In genomic region chr16:21301168-21301894, GRCh38 we compare ENCODE assay signal across 8 cellular contexts. TPM values are rescaled to one million over a fixed set of nuclear protein-coding genes. Genes with fewer than 3 reads are reported as not detected.
DNase-seq lines count a peak whose midpoint lies in the region; ATAC-seq, FAIRE-seq and TF ChIP-seq lines count a peak whose summit lies in the region.

No MANE protein-coding gene starts in this region.

- peak; percentile 18; the same call in 1 of the 2 replicates for TF ChIP-seq POLR2A in H54 (IDR thresholded peaks at IDR 0.05; ENCODE audit: low read depth, low read length)

- H3K9me3 ChIP-seq in ascending aorta: no peaks in the 10 kb centered on the region

- no peaks in the 10 kb centered on the region for H3K36me3 ChIP-seq in ascending aorta

- intact Hi-C loops in ascending aorta (cut with DNase I) (loop anchor here (2.0 kb wide), 3 partner anchors 19 to 495 kb away; partner anchors contain the start of genes ERI2 and REXO5), sciatic nerve (cut with DNase I) (no loop called here)

- no peaks in the 10 kb centered on the region for H3K27me3 ChIP-seq in ascending aorta

- peak overlapping the region; percentile 72 to 79 for H3K4me3 ChIP-seq in ascending aorta

- peak; percentile 92 for FAIRE-seq in H54 (lab: Jason Lieb, UNC)

- TF ChIP-seq CTCF in GM10248 (IDR thresholded peaks at IDR 0.05; ENCODE audit: control extremely low read depth, extremely low read depth, low read depth, missing control alignments): no peak
- peak; percentile 51 for TF ChIP-seq CTCF in LNCAP (IDR thresholded peaks at IDR 0.05)
- peak in 2 of 3 experiments; percentile 35 to 44 for TF ChIP-seq CTCF in ascending aorta (IDR thresholded peaks at IDR 0.05)

- H3K4me1 ChIP-seq in ascending aorta: peaks cover 0 to 4% of the 10 kb centered on the region in 2 donors

- DNase-seq in GM10248 (ENCODE audit: extremely low spot score) (peak; percentile 82), H54 (ENCODE audit: insufficient read length, low spot score) (peak; percentile 62), SHP77 (lab: John Stamatoyannopoulos, UW) (peak; percentile 69 to 77), ascending aorta (ENCODE audit: low spot score in 2 of 2) (peak; percentile 10 to 84), hepatic stellate cell (ENCODE audit: low spot score) (peak; percentile 74), sciatic nerve (ENCODE audit: low spot score) (peak; percentile 71)

- peak overlapping the region; percentile 82 to 83 for H3K27ac ChIP-seq in ascending aorta

- CTCF ChIA-PET in GM10248 (lab: Yijun Ruan, JAX): interaction anchor here (0.6 to 2.1 kb wide), 15 partner anchors 10 to 144 kb away, joined by 3 to 16 read pairs (median 3); partner anchors contain the start of gene LDAF1

- ATAC-seq in sciatic nerve (peak; percentile 76), HG03469 (IDR thresholded peaks at IDR 0.05; ENCODE audit: unreplicated experiment) (no peak)

- POLR2A ChIA-PET in GM10248 (lab: Yijun Ruan, JAX): no interaction called here

RNA-seq across cellular contexts. Expression of gene CRYM, which starts 23.2 kb away (rescaled TPM):
- total RNA-seq in ascending aorta (not detected), sciatic nerve (0.53 TPM)
